Comparison of ENCODE assay signal across 18 cellular contexts in the genomic region with DNA sequence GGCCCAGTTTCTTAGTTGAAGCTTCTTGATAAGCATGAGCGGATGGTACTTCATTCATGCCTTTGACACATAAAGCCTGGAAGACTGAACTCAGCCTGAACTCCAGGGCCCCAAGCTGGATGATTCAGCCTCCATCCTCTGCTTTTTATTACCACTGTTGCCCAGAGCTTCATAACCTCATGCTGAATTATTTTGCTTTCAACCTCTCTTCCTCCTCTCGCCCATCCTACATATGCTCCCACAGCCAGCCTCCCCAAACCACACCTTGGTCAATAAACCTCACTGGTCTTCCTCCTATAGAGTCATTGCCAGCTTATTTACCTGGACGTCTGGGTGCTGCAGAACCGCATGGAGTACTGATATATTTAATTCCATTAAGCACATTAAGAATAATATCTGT. TPM values are rescaled to one million over a fixed set of nuclear protein-coding genes. Genes with fewer than 3 reads are reported as not detected.
DNase-seq lines count a peak whose midpoint lies in the region; ATAC-seq, FAIRE-seq and TF ChIP-seq lines count a peak whose summit lies in the region.
"Had no signal": no experiment of that assay in that cellular context is flagged by ENCODE, and none has a peak within 500 bp of the region (broad histone marks: within the 10 kb centered on the region; RNA-seq: fewer than 3 reads in every experiment).

No MANE protein-coding gene starts in this region.

- H3K4me1 ChIP-seq in HEK293 (ENCODE audit: control insufficient read depth, insufficient read depth, low read length): no peaks in the 10 kb centered on the region
- H3K4me1 ChIP-seq in hepatocyte (ENCODE audit: insufficient read depth): no peaks in the 10 kb centered on the region
- H3K4me1 ChIP-seq in transverse colon: peaks cover 0 to 3% (median 0%) of the 10 kb centered on the region in 4 donors
- H3K4me1 ChIP-seq: HAP-1 had no signal

- H3K9me3 ChIP-seq in HEK293 (ENCODE audit: control insufficient read depth, insufficient read depth, low read depth, low read length) (no peaks in the 10 kb centered on the region), hepatocyte (ENCODE audit: low read depth) (no peaks in the 10 kb centered on the region), transverse colon (no peaks in the 10 kb centered on the region)
- H3K9me3 ChIP-seq: HAP-1 had no signal

- H4K20me1 ChIP-seq in hepatocyte (ENCODE audit: insufficient read depth, poor library complexity, severe bottlenecking): no peaks in the 10 kb centered on the region

- TF ChIP-seq POLR2A in transverse colon (IDR thresholded peaks at IDR 0.05): no peak

- DNase-seq in bronchial epithelial cell (ENCODE audit: low read depth): peak; percentile 5
- peak; percentile 26 for DNase-seq in hepatocyte (ENCODE audit: low spot score)
- peak; percentile 19 for DNase-seq in transverse colon
- no peak for DNase-seq in SKM-1 treated with dmso at 0.1 percent for 144 hours (lab: John Stamatoyannopoulos, UW; ENCODE audit: unreplicated experiment)
- no peak for DNase-seq in stimulated activated CD4-positive, alpha-beta T cell treated with anti-CD3 and anti-CD28 coated beads, Interleukin-2, amount 100 ng/mL, for 48 hours
- DNase-seq: C1 segment of cervical spinal cord; Calu3; CD4-positive, alpha-beta T cell; DMS 273 treated with DMSO at 0.1 percent for 48 hours; EL; HFFc6 had no signal

- no peak for ATAC-seq in HG03095 (IDR thresholded peaks at IDR 0.05; ENCODE audit: unreplicated experiment)

- H3K36me3 ChIP-seq in HEK293 (ENCODE audit: control insufficient read depth in 2 of 2, insufficient read depth in 1 of 2, low read length in 2 of 2): no peaks in the 10 kb centered on the region
- H3K36me3 ChIP-seq in bronchial epithelial cell (ENCODE audit: control insufficient read depth, insufficient read depth, low read length): no peaks in the 10 kb centered on the region
- H3K36me3 ChIP-seq in hepatocyte (replicated peaks; ENCODE audit: insufficient read depth, low read depth): no peaks in the 10 kb centered on the region
- H3K36me3 ChIP-seq in transverse colon: no peaks in the 10 kb centered on the region
- H3K36me3 ChIP-seq: HAP-1 had no signal

- POLR2A ChIA-PET in HEK293 (lab: Yijun Ruan, JAX): no interaction called here

- H2AFZ ChIP-seq in hepatocyte: no peak overlapping the region

- TF ChIP-seq CTCF in HEK293 (tag by site-specific recombination; IDR thresholded peaks at IDR 0.05): no peak
- no peak for TF ChIP-seq CTCF in bronchial epithelial cell (IDR thresholded peaks at IDR 0.05; ENCODE audit: insufficient read depth, low read length, severe bottlenecking)
- no peak for TF ChIP-seq CTCF in hepatocyte (IDR thresholded peaks at IDR 0.05; ENCODE audit: poor library complexity)
- TF ChIP-seq CTCF in transverse colon (IDR thresholded peaks at IDR 0.05): no peak

- no peak for TF ChIP-seq EP300 in transverse colon (IDR thresholded peaks at IDR 0.05; ENCODE audit: low read depth)

- H3K4me3 ChIP-seq in HEK293 (ENCODE audit: low read depth, low read length) (no peak overlapping the region), bronchial epithelial cell (ENCODE audit: low read depth, low read length) (no peak overlapping the region), hepatocyte (no peak overlapping the region), transverse colon (no peak overlapping the region)
- H3K4me3 ChIP-seq: HAP-1 had no signal

- CTCF ChIA-PET in HEK293 (lab: Yijun Ruan, JAX): interaction anchor here (0.7 to 0.9 kb wide), 2 partner anchors 25 to 157 kb away, joined by 3 read pairs; no protein-coding TSS in a partner anchor

- intact Hi-C loops in transverse colon (cut with DNase I; ENCODE audit: low total_unique reads): no loop called here

- 88% methylated on average over 4 of the region's 4 CpGs for WGBS in hepatocyte (ENCODE audit: low lambda C conversion rate, missing lambda C conversion rate)
- 24 to 61% methylated on average over 3 to 4 of the region's 4 CpGs for WGBS in transverse colon (ENCODE audit: low coverage in 1 of 2), 2 donors

- H3K27ac ChIP-seq in HEK293 (ENCODE audit: extremely low read depth, low read depth, low read length): no peak overlapping the region
- no peak overlapping the region for H3K27ac ChIP-seq in hepatocyte
- no peak overlapping the region for H3K27ac ChIP-seq in transverse colon

- no peaks in the 10 kb centered on the region for H3K79me2 ChIP-seq in hepatocyte

- no peaks in the 10 kb centered on the region for H3K27me3 ChIP-seq in bronchial epithelial cell (ENCODE audit: control insufficient read depth, insufficient read depth, low read length)
- no peaks in the 10 kb centered on the region for H3K27me3 ChIP-seq in hepatocyte
- no peaks in the 10 kb centered on the region for H3K27me3 ChIP-seq in transverse colon

- H3K4me2 ChIP-seq in hepatocyte: no peak overlapping the region

- FAIRE-seq in bronchial epithelial cell (lab: Jason Lieb, UNC): no peak
- FAIRE-seq: A204.1, G401.6, GM12891, H1 had no signal

- no peaks in the 10 kb centered on the region for H3K9me2 ChIP-seq in hepatocyte (replicated peaks; ENCODE audit: insufficient read depth)

- in situ Hi-C loops in transverse colon (cut with MboI; ENCODE audit: low pct_ligation_motif_present in 1 of 4, low pct_unique_long_range_greater_than_20kb in 1 of 4, low sequenced_read_pairs in 3 of 4): no loop called here

TF ChIP-seq in HEK293, 187 proteins besides CTCF, POLR2A, EP300 and RAD21:
- TF ChIP-seq ZNF341 (tag by site-specific recombination; IDR thresholded peaks at IDR 0.05; ENCODE audit: low read depth): no peak
- TF ChIP-seq EGR2 (tag by site-specific recombination; IDR thresholded peaks at IDR 0.05; ENCODE audit: low read depth): 0 out of 2 replicates have a peak, but pooled peaks have one; percentile 17
- TF ChIP-seq, protein P1, sequence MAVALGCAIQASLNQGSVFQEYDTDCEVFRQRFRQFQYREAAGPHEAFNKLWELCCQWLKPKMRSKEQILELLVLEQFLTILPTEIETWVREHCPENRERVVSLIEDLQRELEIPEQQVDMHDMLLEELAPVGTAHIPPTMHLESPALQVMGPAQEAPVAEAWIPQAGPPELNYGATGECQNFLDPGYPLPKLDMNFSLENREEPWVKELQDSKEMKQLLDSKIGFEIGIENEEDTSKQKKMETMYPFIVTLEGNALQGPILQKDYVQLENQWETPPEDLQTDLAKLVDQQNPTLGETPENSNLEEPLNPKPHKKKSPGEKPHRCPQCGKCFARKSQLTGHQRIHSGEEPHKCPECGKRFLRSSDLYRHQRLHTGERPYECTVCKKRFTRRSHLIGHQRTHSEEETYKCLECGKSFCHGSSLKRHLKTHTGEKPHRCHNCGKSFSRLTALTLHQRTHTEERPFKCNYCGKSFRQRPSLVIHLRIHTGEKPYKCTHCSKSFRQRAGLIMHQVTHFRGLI (tag by site-specific recombination; IDR thresholded peaks at IDR 0.05): no peak
- TF ChIP-seq, protein P2, sequence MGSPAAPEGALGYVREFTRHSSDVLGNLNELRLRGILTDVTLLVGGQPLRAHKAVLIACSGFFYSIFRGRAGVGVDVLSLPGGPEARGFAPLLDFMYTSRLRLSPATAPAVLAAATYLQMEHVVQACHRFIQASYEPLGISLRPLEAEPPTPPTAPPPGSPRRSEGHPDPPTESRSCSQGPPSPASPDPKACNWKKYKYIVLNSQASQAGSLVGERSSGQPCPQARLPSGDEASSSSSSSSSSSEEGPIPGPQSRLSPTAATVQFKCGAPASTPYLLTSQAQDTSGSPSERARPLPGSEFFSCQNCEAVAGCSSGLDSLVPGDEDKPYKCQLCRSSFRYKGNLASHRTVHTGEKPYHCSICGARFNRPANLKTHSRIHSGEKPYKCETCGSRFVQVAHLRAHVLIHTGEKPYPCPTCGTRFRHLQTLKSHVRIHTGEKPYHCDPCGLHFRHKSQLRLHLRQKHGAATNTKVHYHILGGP (tag by site-specific recombination; IDR thresholded peaks at IDR 0.05): no peak
- TF ChIP-seq, protein P3, sequence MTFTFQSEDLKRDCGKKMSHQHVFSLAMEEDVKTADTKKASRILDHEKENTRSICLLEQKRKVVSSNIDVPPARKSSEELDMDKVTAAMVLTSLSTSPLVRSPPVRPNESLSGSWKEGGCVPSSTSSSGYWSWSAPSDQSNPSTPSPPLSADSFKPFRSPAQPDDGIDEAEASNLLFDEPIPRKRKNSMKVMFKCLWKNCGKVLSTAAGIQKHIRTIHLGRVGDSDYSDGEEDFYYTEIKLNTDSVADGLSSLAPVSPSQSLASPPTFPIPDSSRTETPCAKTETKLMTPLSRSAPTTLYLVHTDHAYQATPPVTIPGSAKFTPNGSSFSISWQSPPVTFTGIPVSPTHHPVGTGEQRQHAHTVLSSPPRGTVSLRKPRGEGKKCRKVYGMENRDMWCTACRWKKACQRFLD (tag by site-specific recombination; IDR thresholded peaks at IDR 0.05): no peak
- TF ChIP-seq, protein P4, sequence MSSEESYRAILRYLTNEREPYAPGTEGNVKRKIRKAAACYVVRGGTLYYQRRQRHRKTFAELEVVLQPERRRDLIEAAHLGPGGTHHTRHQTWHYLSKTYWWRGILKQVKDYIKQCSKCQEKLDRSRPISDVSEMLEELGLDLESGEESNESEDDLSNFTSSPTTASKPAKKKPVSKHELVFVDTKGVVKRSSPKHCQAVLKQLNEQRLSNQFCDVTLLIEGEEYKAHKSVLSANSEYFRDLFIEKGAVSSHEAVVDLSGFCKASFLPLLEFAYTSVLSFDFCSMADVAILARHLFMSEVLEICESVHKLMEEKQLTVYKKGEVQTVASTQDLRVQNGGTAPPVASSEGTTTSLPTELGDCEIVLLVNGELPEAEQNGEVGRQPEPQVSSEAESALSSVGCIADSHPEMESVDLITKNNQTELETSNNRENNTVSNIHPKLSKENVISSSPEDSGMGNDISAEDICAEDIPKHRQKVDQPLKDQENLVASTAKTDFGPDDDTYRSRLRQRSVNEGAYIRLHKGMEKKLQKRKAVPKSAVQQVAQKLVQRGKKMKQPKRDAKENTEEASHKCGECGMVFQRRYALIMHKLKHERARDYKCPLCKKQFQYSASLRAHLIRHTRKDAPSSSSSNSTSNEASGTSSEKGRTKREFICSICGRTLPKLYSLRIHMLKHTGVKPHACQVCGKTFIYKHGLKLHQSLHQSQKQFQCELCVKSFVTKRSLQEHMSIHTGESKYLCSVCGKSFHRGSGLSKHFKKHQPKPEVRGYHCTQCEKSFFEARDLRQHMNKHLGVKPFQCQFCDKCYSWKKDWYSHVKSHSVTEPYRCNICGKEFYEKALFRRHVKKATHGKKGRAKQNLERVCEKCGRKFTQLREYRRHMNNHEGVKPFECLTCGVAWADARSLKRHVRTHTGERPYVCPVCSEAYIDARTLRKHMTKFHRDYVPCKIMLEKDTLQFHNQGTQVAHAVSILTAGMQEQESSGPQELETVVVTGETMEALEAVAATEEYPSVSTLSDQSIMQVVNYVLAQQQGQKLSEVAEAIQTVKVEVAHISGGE (tag by site-specific recombination; conservative IDR thresholded peaks at IDR 0.05; ENCODE audit: low read depth): no peak
- TF ChIP-seq ZNF394 (tag by site-specific recombination; IDR thresholded peaks at IDR 0.05; ENCODE audit: borderline replicate concordance): no peak
- no peak for TF ChIP-seq BCL11B (tag by site-specific recombination; IDR thresholded peaks at IDR 0.05; ENCODE audit: low read depth)

RNA-seq across cellular contexts. Expression of a gene that starts 59.4 kb away (rescaled TPM):
- total RNA-seq in bronchial epithelial cell: 12.9 and 15.1 TPM in 2 replicates
- 29.1 and 31.5 TPM in 2 replicates for total RNA-seq in hepatocyte
- polyA plus RNA-seq in hepatocyte: 31.5 and 38.8 TPM in 2 replicates
- total RNA-seq in transverse colon: 10 to 100 TPM in 3 of 4 donors, 1 to 10 TPM in 1; 2.4 to 34.7 (median 19.6) TPM

Comparison
In these comparisons a context has a peak if more than half of its experiments do, and no peak if none do; other contexts are left out.
1. DNase-seq: peak in bronchial epithelial cell (single experiment), hepatocyte (single experiment) and transverse colon (single experiment); none in SKM-1 treated with dmso at 0.1 percent for 144 hours (single experiment) and stimulated activated CD4-positive, alpha-beta T cell treated with anti-CD3 and anti-CD28 coated beads, Interleukin-2, amount 100 ng/mL, for 48 hours (0 of 2).